Comparison of ENCODE assay signal across 2 cellular contexts in genomic region chr11:92440701-92441338, GRCh38.
TF ChIP-seq lines count a peak whose summit lies in the region.

No MANE protein-coding gene starts in this region.

TF ChIP-seq in GM23338, 12 proteins besides CTCF, POLR2A, EP300 and RAD21:
- TF ChIP-seq REST (IDR thresholded peaks at IDR 0.05; ENCODE audit: unreplicated experiment) (no peak), ETS1 (IDR thresholded peaks at IDR 0.05) (no peak), ZNF462 (CRISPR knock-in tag; IDR thresholded peaks at IDR 0.05) (no peak), CREB1 (CRISPR knock-in tag; IDR thresholded peaks at IDR 0.05; ENCODE audit: low read depth) (no peak), EZH2phosphoT487 (IDR thresholded peaks at IDR 0.05; ENCODE audit: unreplicated experiment) (no peak), JUNB (IDR thresholded peaks at IDR 0.05; ENCODE audit: unreplicated experiment) (no peak), ZNF331 (CRISPR knock-in tag; IDR thresholded peaks at IDR 0.05; ENCODE audit: low read depth) (no peak), STAT1 (IDR thresholded peaks at IDR 0.05; ENCODE audit: unreplicated experiment) (no peak), POLR2AphosphoS5 (IDR thresholded peaks at IDR 0.05; ENCODE audit: low read depth) (no peak)

TF ChIP-seq in SK-N-SH treated with all-trans-retinoic acid at 6 μM for 48 hours, 23 proteins besides CTCF, POLR2A, EP300 and RAD21 (continued from another document):
- TF ChIP-seq POU6F1 (CRISPR knock-in tag; IDR thresholded peaks at IDR 0.05; ENCODE audit: borderline replicate concordance, low read depth) (0 out of 2 replicates have a peak, but pooled peaks have one; percentile 57), ESRRG (CRISPR knock-in tag; IDR thresholded peaks at IDR 0.05) (no peak), ZFP3 (CRISPR knock-in tag; IDR thresholded peaks at IDR 0.05) (0 out of 2 replicates have a peak, but pooled peaks have one; percentile 23), RARB (CRISPR knock-in tag; IDR thresholded peaks at IDR 0.05) (no peak), CREB5 (CRISPR knock-in tag; IDR thresholded peaks at IDR 0.05; ENCODE audit: low read depth) (peak; percentile 65), ZNF70 (CRISPR knock-in tag; IDR thresholded peaks at IDR 0.05) (no peak), CSDC2 (CRISPR knock-in tag; IDR thresholded peaks at IDR 0.05) (no peak), PPARA (CRISPR knock-in tag; IDR thresholded peaks at IDR 0.05; ENCODE audit: borderline replicate concordance) (no peak), ARNTL (CRISPR knock-in tag; IDR thresholded peaks at IDR 0.05; ENCODE audit: borderline replicate concordance, low read depth) (no peak), PATZ1 (CRISPR knock-in tag; IDR thresholded peaks at IDR 0.05; ENCODE audit: borderline replicate concordance) (no peak), GLIS3 (CRISPR knock-in tag; IDR thresholded peaks at IDR 0.05) (0 out of 2 replicates have a peak, but pooled peaks have one; percentile 29), OSR1 (CRISPR knock-in tag; IDR thresholded peaks at IDR 0.05) (no peak), ZC3H10 (CRISPR knock-in tag; IDR thresholded peaks at IDR 0.05) (0 out of 2 replicates have a peak, but pooled peaks have one; percentile 18), TCF4 (CRISPR knock-in tag; IDR thresholded peaks at IDR 0.05; ENCODE audit: borderline replicate concordance) (peak; percentile 42; the same call in 1 of the 2 replicates)
